Comparison of ENCODE assay signal across 19 cellular contexts in genomic region chr20:52540489-52540888, GRCh38.
A peak's percentile ranks its signal among the peaks of the same experiment; 100 is the strongest.
DNase-seq lines count a peak whose midpoint lies in the region; ATAC-seq and TF ChIP-seq lines count a peak whose summit lies in the region.
"Had no signal": no experiment of that assay in that cellular context is flagged by ENCODE, and none has a peak within 500 bp of the region (broad histone marks: within the 10 kb centered on the region; RNA-seq: fewer than 3 reads in every experiment).

No MANE protein-coding gene starts in this region.

- no peak overlapping the region for H3K4me3 Mint-ChIP-seq in central memory CD8-positive, alpha-beta T cell
- H3K4me3 Mint-ChIP-seq in stimulated activated effector memory CD8-positive, alpha-beta T cell treated with anti-CD3 and anti-CD28 coated beads, Interleukin-12 subunit alpha, Interleukin-12 subunit beta, amount 100 ng/mL, for 72 hours: no peak overlapping the region
- no peak overlapping the region for H3K4me3 Mint-ChIP-seq in progenitor cell of endocrine pancreas (ENCODE audit: low read depth)
- H3K4me3 Mint-ChIP-seq: B cell, H9 had no signal

- ATAC-seq in central memory CD8-positive, alpha-beta T cell (replicated peaks; ENCODE audit: extremely low read depth, poor library complexity, severe bottlenecking): peak; percentile 90
- ATAC-seq in stimulated activated effector memory CD8-positive, alpha-beta T cell treated with anti-CD3 and anti-CD28 coated beads, Interleukin-12 subunit alpha, Interleukin-12 subunit beta, amount 100 ng/mL, for 72 hours: peak; percentile 11

- H3K27ac Mint-ChIP-seq in central memory CD8-positive, alpha-beta T cell (ENCODE audit: low read depth): peak overlapping the region; percentile 20
- H3K27ac Mint-ChIP-seq in stimulated activated effector memory CD8-positive, alpha-beta T cell treated with anti-CD3 and anti-CD28 coated beads, Interleukin-12 subunit alpha, Interleukin-12 subunit beta, amount 100 ng/mL, for 72 hours: no peak overlapping the region
- no peak overlapping the region for H3K27ac Mint-ChIP-seq in progenitor cell of endocrine pancreas
- H3K27ac Mint-ChIP-seq: B cell, H9 had no signal

- peaks cover 20% of the 10 kb centered on the region for H3K4me1 Mint-ChIP-seq in central memory CD8-positive, alpha-beta T cell
- H3K4me1 Mint-ChIP-seq in stimulated activated effector memory CD8-positive, alpha-beta T cell treated with anti-CD3 and anti-CD28 coated beads, Interleukin-12 subunit alpha, Interleukin-12 subunit beta, amount 100 ng/mL, for 72 hours: peaks cover 12% of the 10 kb centered on the region
- H3K4me1 Mint-ChIP-seq in progenitor cell of endocrine pancreas (ENCODE audit: low read depth): no peaks in the 10 kb centered on the region
- H3K4me1 Mint-ChIP-seq: B cell, H9 had no signal

- peaks cover 3% of the 10 kb centered on the region for H3K36me3 Mint-ChIP-seq in central memory CD8-positive, alpha-beta T cell (ENCODE audit: insufficient read depth)
- H3K36me3 Mint-ChIP-seq in stimulated activated effector memory CD8-positive, alpha-beta T cell treated with anti-CD3 and anti-CD28 coated beads, Interleukin-12 subunit alpha, Interleukin-12 subunit beta, amount 100 ng/mL, for 72 hours: no peaks in the 10 kb centered on the region
- no peaks in the 10 kb centered on the region for H3K36me3 Mint-ChIP-seq in progenitor cell of endocrine pancreas (ENCODE audit: insufficient read depth)

- peaks cover 8% of the 10 kb centered on the region for H3K27me3 Mint-ChIP-seq in central memory CD8-positive, alpha-beta T cell
- H3K27me3 Mint-ChIP-seq in progenitor cell of endocrine pancreas: peaks cover 5% of the 10 kb centered on the region
- H3K27me3 Mint-ChIP-seq: B cell had no signal

- TF ChIP-seq CTCF in progenitor cell of endocrine pancreas (IDR thresholded peaks at IDR 0.05; ENCODE audit: unreplicated experiment): no peak

- H3K9me3 Mint-ChIP-seq in central memory CD8-positive, alpha-beta T cell: no peaks in the 10 kb centered on the region
- no peaks in the 10 kb centered on the region for H3K9me3 Mint-ChIP-seq in stimulated activated effector memory CD8-positive, alpha-beta T cell treated with anti-CD3 and anti-CD28 coated beads, Interleukin-12 subunit alpha, Interleukin-12 subunit beta, amount 100 ng/mL, for 72 hours
- peaks cover 4% of the 10 kb centered on the region for H3K9me3 Mint-ChIP-seq in progenitor cell of endocrine pancreas (ENCODE audit: low read depth)

- DNase-seq in NOMO-1 (lab: John Stamatoyannopoulos, UW; ENCODE audit: unreplicated experiment in 2 of 2): peak; percentile 6 to 10
- DNase-seq in NOMO-1 treated with dmso at 0.1 percent for 144 hours (lab: John Stamatoyannopoulos, UW; ENCODE audit: unreplicated experiment): no peak
- DNase-seq in central memory CD8-positive, alpha-beta T cell (ENCODE audit: low spot score in 2 of 2): peak in 1 of 2 donors; percentile 27
- peak; percentile 11 for DNase-seq in mucosa of gallbladder (ENCODE audit: low spot score)
- no peak for DNase-seq in stimulated activated effector memory CD8-positive, alpha-beta T cell treated with anti-CD3 and anti-CD28 coated beads, Interleukin-12 subunit alpha, Interleukin-12 subunit beta, amount 100 ng/mL, for 72 hours (ENCODE audit: low spot score in 2 of 2)
- no peak for DNase-seq in progenitor cell of endocrine pancreas (ENCODE audit: low spot score, unreplicated experiment)
- no peak for DNase-seq in NAMALWA (ENCODE audit: low spot score)
- DNase-seq in kidney tubule cell (ENCODE audit: low spot score): no peak
- DNase-seq: CD8-positive, alpha-beta memory T cell; DMS 273 treated with DMSO at 0.1 percent for 48 hours; DMS79 treated with DMSO at 0.1 percent for 48 hours; GM23248; H9; MG63; NCI-H2029; NCI-H446; NCI-H526; SK-N-SH had no signal

Comparison
In these comparisons a context has a peak if more than half of its experiments do, and no peak if none do; other contexts are left out.
1. DNase-seq: peak in NOMO-1 (2 of 2) and mucosa of gallbladder (single experiment); none in NOMO-1 treated with dmso at 0.1 percent for 144 hours (single experiment), stimulated activated effector memory CD8-positive, alpha-beta T cell treated with anti-CD3 and anti-CD28 coated beads, Interleukin-12 subunit alpha, Interleukin-12 subunit beta, amount 100 ng/mL, for 72 hours (0 of 2), progenitor cell of endocrine pancreas (single experiment), NAMALWA (single experiment) and kidney tubule cell (single experiment).